Comparison of ENCODE assay signal across 17 cellular contexts in the genomic region with DNA sequence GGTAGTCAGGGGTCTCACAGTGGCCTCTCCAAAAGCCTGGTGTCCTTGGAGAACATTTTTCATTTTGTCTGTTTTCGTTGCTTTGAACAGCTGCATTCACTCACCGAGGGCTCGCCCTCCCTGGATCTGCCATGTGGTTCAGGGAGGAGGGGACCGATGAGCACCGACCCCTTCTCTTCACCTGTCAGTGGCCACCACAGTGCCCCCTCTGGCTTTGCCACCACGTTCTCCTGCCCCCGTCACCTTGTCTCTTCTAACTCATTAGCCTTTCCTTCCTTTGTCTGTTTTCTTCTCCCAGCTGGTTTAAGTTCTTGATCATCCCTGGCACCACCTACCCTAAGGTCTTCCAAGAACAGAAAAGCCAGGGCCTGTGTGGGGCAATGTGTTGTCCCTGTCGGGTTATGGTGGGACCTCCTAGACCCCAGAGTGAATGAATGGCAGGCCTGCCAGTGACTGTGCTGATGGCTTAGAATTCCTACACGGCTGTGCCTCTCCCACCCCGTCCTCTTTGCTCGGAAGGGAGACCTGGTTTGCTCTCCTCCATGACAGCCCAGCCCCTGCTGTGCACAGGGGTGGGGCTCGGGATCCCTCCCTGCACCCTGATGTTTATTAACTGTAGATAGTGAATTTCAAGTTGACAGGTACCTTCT.
A peak's percentile ranks its signal among the peaks of the same experiment; 100 is the strongest.
DNase-seq lines count a peak whose midpoint lies in the region; ATAC-seq and TF ChIP-seq lines count a peak whose summit lies in the region.
"Had no signal": no experiment of that assay in that cellular context is flagged by ENCODE, and none has a peak within 500 bp of the region (broad histone marks: within the 10 kb centered on the region; RNA-seq: fewer than 3 reads in every experiment).

No MANE protein-coding gene starts in this region.

- POLR2A ChIA-PET in CD8-positive, alpha-beta memory T cell (lab: Charles Lee), result no interaction called here

- intact Hi-C loops in left ventricle myocardium superior (cut with micrococcal nuclease) (no loop called here), right cardiac atrium (cut with DNase I) (no loop called here), sciatic nerve (cut with DNase I) (no loop called here), stomach (cut with DNase I; ENCODE audit: low total_unique reads) (no loop called here)

- no peak overlapping the region for H3K27ac ChIP-seq in right cardiac atrium (ENCODE audit: low read length)
- no peak overlapping the region for H3K27ac ChIP-seq in stomach
- no peak overlapping the region for H3K27ac ChIP-seq in CD8-positive, alpha-beta memory T cell (ENCODE audit: low read depth, low read length)
- H3K27ac ChIP-seq: A549 had no signal

- TF ChIP-seq EP300 in stomach (IDR thresholded peaks at IDR 0.05), result no peak

- H3K4me1 ChIP-seq in right cardiac atrium (ENCODE audit: control insufficient read depth, insufficient read depth, low read length) (peaks cover 3% of the 10 kb centered on the region), stomach (peaks cover 0 to 7% (median 0%) of the 10 kb centered on the region in 4 donors)
- H3K4me1 ChIP-seq in CD8-positive, alpha-beta memory T cell (ENCODE audit: insufficient read depth, low read length), result no peaks in the 10 kb centered on the region
- H3K4me1 ChIP-seq: A549, Caco-2 had no signal

- H3K36me3 Mint-ChIP-seq in central memory CD8-positive, alpha-beta T cell (ENCODE audit: insufficient read depth), result no peaks in the 10 kb centered on the region
- no peaks in the 10 kb centered on the region for H3K36me3 Mint-ChIP-seq in CD8-positive, alpha-beta memory T cell
- peaks cover 6% of the 10 kb centered on the region for H3K36me3 Mint-ChIP-seq in activated CD8-positive, alpha-beta memory T cell treated with anti-CD3 and anti-CD28 coated beads, Interleukin-2, amount 10 ng/mL, durations not matched to agents 7 days and 5 days
- H3K36me3 Mint-ChIP-seq: CD14-positive monocyte; CD8-positive, alpha-beta T cell had no signal

- ATAC-seq in left ventricle myocardium superior, result peak; percentile 37
- ATAC-seq in right cardiac atrium, result no peak
- ATAC-seq in central memory CD8-positive, alpha-beta T cell (replicated peaks; ENCODE audit: extremely low read depth, poor library complexity, severe bottlenecking), result no peak
- ATAC-seq in sciatic nerve, result peak; percentile 7
- no peak for ATAC-seq in activated CD8-positive, alpha-beta memory T cell treated with anti-CD3 and anti-CD28 coated beads, Interleukin-2, amount 10 ng/mL, durations not matched to agents 7 days and 5 days
- ATAC-seq in HG03175 (IDR thresholded peaks at IDR 0.05; ENCODE audit: unreplicated experiment), result no peak
- ATAC-seq: A549; CD8-positive, alpha-beta T cell; HepG2 had no signal

- H3K9me3 Mint-ChIP-seq in central memory CD8-positive, alpha-beta T cell, result no peaks in the 10 kb centered on the region
- H3K9me3 Mint-ChIP-seq in CD8-positive, alpha-beta memory T cell, result no peaks in the 10 kb centered on the region
- H3K9me3 Mint-ChIP-seq in activated CD8-positive, alpha-beta memory T cell treated with anti-CD3 and anti-CD28 coated beads, Interleukin-2, amount 10 ng/mL, durations not matched to agents 7 days and 5 days (ENCODE audit: low read depth), result no peaks in the 10 kb centered on the region
- H3K9me3 Mint-ChIP-seq: HFFc6 had no signal

- H3K27me3 ChIP-seq in right cardiac atrium (ENCODE audit: control insufficient read depth, insufficient read depth), result no peaks in the 10 kb centered on the region
- H3K27me3 ChIP-seq in stomach, result peaks cover 0 to 34% (median 13%) of the 10 kb centered on the region in 3 donors
- no peaks in the 10 kb centered on the region for H3K27me3 ChIP-seq in CD8-positive, alpha-beta memory T cell (ENCODE audit: insufficient read depth, low read length, poor library complexity, severe bottlenecking)

- H3K4me3 Mint-ChIP-seq in central memory CD8-positive, alpha-beta T cell, result no peak overlapping the region
- no peak overlapping the region for H3K4me3 Mint-ChIP-seq in CD8-positive, alpha-beta memory T cell
- H3K4me3 Mint-ChIP-seq in activated CD8-positive, alpha-beta memory T cell treated with anti-CD3 and anti-CD28 coated beads, Interleukin-2, amount 10 ng/mL, durations not matched to agents 7 days and 5 days, result no peak overlapping the region
- H3K4me3 Mint-ChIP-seq: CD14-positive monocyte; CD8-positive, alpha-beta T cell; HFFc6 had no signal

- peaks cover 0 to 21% (median 6%) of the 10 kb centered on the region in 4 donors for H3K36me3 ChIP-seq in stomach
- no peaks in the 10 kb centered on the region for H3K36me3 ChIP-seq in CD8-positive, alpha-beta memory T cell (ENCODE audit: insufficient read depth, low read length)

- CTCF ChIA-PET in CD8-positive, alpha-beta memory T cell (lab: Charles Lee), result no interaction called here
- CTCF ChIA-PET in activated CD8-positive, alpha-beta memory T cell treated with anti-CD3 and anti-CD28 coated beads, Interleukin-2, amount 10 ng/mL, durations not matched to agents 7 days and 5 days (lab: Charles Lee), result no interaction called here

- no peaks in the 10 kb centered on the region for H3K9me3 ChIP-seq in right cardiac atrium (ENCODE audit: control insufficient read depth, low read length)
- no peaks in the 10 kb centered on the region for H3K9me3 ChIP-seq in stomach
- no peaks in the 10 kb centered on the region for H3K9me3 ChIP-seq in CD8-positive, alpha-beta memory T cell (ENCODE audit: low read length)
- H3K9me3 ChIP-seq: A549, Caco-2 had no signal

- H3K4me1 Mint-ChIP-seq in central memory CD8-positive, alpha-beta T cell, result no peaks in the 10 kb centered on the region
- H3K4me1 Mint-ChIP-seq in CD8-positive, alpha-beta memory T cell, result no peaks in the 10 kb centered on the region
- no peaks in the 10 kb centered on the region for H3K4me1 Mint-ChIP-seq in activated CD8-positive, alpha-beta memory T cell treated with anti-CD3 and anti-CD28 coated beads, Interleukin-2, amount 10 ng/mL, durations not matched to agents 7 days and 5 days
- H3K4me1 Mint-ChIP-seq: CD14-positive monocyte had no signal

- no peak for TF ChIP-seq POLR2A in stomach (IDR thresholded peaks at IDR 0.05)

- peak overlapping the region; percentile 39 for H3K27ac Mint-ChIP-seq in central memory CD8-positive, alpha-beta T cell (ENCODE audit: low read depth)
- H3K27ac Mint-ChIP-seq in CD8-positive, alpha-beta memory T cell, result no peak overlapping the region
- H3K27ac Mint-ChIP-seq in activated CD8-positive, alpha-beta memory T cell treated with anti-CD3 and anti-CD28 coated beads, Interleukin-2, amount 10 ng/mL, durations not matched to agents 7 days and 5 days, result no peak overlapping the region
- H3K27ac Mint-ChIP-seq: CD8-positive, alpha-beta T cell; HFFc6 had no signal

- WGBS in right cardiac atrium, result 73% methylated on average over 12 of the region's 12 CpGs
- 68 to 75% (median 71%) methylated on average over 12 of the region's 12 CpGs for WGBS in stomach, 5 donors

- DNase-seq in left ventricle myocardium superior (no peak), right cardiac atrium (no peak), sciatic nerve (ENCODE audit: low spot score) (no peak), stomach (peak; percentile 20)
- no peak for DNase-seq in central memory CD8-positive, alpha-beta T cell (ENCODE audit: low spot score in 2 of 2)
- no peak for DNase-seq in CD8-positive, alpha-beta memory T cell
- no peak for DNase-seq in activated CD8-positive, alpha-beta memory T cell treated with anti-CD3 and anti-CD28 coated beads, Interleukin-2, amount 10 ng/mL, durations not matched to agents 7 days and 5 days
- DNase-seq: CD8-positive, alpha-beta T cell; DMS53; GF-D8; HCEC 1CT; HFFc6 had no signal

- no peak overlapping the region for H3K4me3 ChIP-seq in right cardiac atrium (ENCODE audit: low read length)
- no peak overlapping the region for H3K4me3 ChIP-seq in stomach
- no peak overlapping the region for H3K4me3 ChIP-seq in CD8-positive, alpha-beta memory T cell (ENCODE audit: low read length)
- H3K4me3 ChIP-seq: A549 had no signal

- TF ChIP-seq CTCF in stomach (IDR thresholded peaks at IDR 0.05), result no peak

- no peaks in the 10 kb centered on the region for H3K27me3 Mint-ChIP-seq in central memory CD8-positive, alpha-beta T cell
- H3K27me3 Mint-ChIP-seq in CD8-positive, alpha-beta memory T cell, result no peaks in the 10 kb centered on the region
- no peaks in the 10 kb centered on the region for H3K27me3 Mint-ChIP-seq in activated CD8-positive, alpha-beta memory T cell treated with anti-CD3 and anti-CD28 coated beads, Interleukin-2, amount 10 ng/mL, durations not matched to agents 7 days and 5 days

Comparison
In these comparisons a context has a peak if more than half of its experiments do, and no peak if none do; other contexts are left out.
1. ATAC-seq: peak in left ventricle myocardium superior (single experiment) and sciatic nerve (single experiment); none in right cardiac atrium (0 of 2), central memory CD8-positive, alpha-beta T cell (single experiment), activated CD8-positive, alpha-beta memory T cell treated with anti-CD3 and anti-CD28 coated beads, Interleukin-2, amount 10 ng/mL, durations not matched to agents 7 days and 5 days (single experiment) and HG03175 (single experiment).